8 cellular contexts compared by ENCODE assay signal in the genomic region with DNA sequence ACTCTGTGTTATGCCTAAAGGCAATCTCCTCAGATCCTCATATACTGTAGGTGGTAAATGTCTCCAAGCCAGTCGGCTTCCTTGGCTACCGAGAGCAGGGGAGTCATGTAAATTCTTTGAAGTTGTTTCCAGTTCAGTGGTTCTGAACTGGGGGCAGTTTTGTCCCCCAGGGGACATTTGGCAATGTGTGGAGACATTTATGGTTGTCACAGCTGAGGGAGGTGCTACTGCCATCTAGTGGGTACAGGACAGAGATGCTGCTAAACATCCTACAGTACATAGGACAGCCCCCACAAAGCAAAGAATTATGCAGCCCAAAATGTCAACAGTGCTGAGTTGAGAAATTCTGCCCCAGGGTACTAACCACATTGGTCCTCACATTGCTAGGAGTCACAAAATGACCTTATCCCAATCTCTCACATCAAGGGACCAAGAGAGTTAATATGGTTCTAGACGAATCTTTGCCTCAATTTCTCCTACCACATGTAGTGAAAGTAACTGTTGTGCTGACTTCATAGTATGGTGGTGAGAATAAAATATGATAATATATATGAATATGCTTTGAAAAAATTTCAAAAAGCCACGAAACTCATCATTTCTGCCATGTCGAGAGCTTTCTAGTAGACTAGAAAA.
DNase-seq lines count a peak whose midpoint lies in the region; ATAC-seq and TF ChIP-seq lines count a peak whose summit lies in the region.

No MANE protein-coding gene starts in this region.

- peak overlapping the region; percentile 64 for H3K27ac Mint-ChIP-seq in stimulated activated memory B cell treated with anti-CD40 and anti-IgM and Interleukin-4, amounts not matched to agents 10 μg/mL and 1 μg/mL and 100 μg/mL, for 72 hours

- H3K36me3 ChIP-seq in MM.1S (replicated peaks; ENCODE audit: insufficient read depth, low read length), result no peaks in the 10 kb centered on the region
- H3K36me3 ChIP-seq in left ventricle myocardium inferior, result no peaks in the 10 kb centered on the region

- H3K4me2 ChIP-seq in MM.1S (ENCODE audit: low read depth, low read length), result no peak overlapping the region

- no peaks in the 10 kb centered on the region for H3K9me2 ChIP-seq in MM.1S (replicated peaks; ENCODE audit: insufficient read depth, low read length)

- no peaks in the 10 kb centered on the region for H3K27me3 Mint-ChIP-seq in stimulated activated memory B cell treated with anti-CD40 and anti-IgM and Interleukin-4, amounts not matched to agents 10 μg/mL and 1 μg/mL and 100 μg/mL, for 72 hours

- peaks cover 26% of the 10 kb centered on the region for H3K4me1 Mint-ChIP-seq in stimulated activated memory B cell treated with anti-CD40 and anti-IgM and Interleukin-4, amounts not matched to agents 10 μg/mL and 1 μg/mL and 100 μg/mL, for 72 hours

- no peaks in the 10 kb centered on the region for H3K9me3 ChIP-seq in MM.1S (replicated peaks; ENCODE audit: insufficient read depth, low read length)
- H3K9me3 ChIP-seq in left ventricle myocardium inferior (replicated peaks), result no peaks in the 10 kb centered on the region

- DNase-seq in Ammon's horn (ENCODE audit: low spot score), result peak; percentile 64
- no peak for DNase-seq in GM13976 (ENCODE audit: low spot score)
- DNase-seq in MM.1S, result peak; percentile 34
- DNase-seq in left ventricle myocardium inferior, result no peak
- no peak for DNase-seq in activated CD8-positive, alpha-beta memory T cell treated with anti-CD3 and anti-CD28 coated beads, Interleukin-2, amount 50 U/mL, for 4 hours

- H3K27me3 ChIP-seq in MM.1S (replicated peaks; ENCODE audit: insufficient read depth, low read length) (no peaks in the 10 kb centered on the region), left ventricle myocardium inferior (ENCODE audit: low read depth) (no peaks in the 10 kb centered on the region)

- in situ Hi-C loops in GM13976 (cut with MboI; ENCODE audit: low sequenced_read_pairs, unreplicated experiment), result no loop called here

- no peak overlapping the region for H2AFZ ChIP-seq in MM.1S (ENCODE audit: low read length)

- ATAC-seq in HG02623 (IDR thresholded peaks at IDR 0.05; ENCODE audit: unreplicated experiment), result peak; percentile 91
- ATAC-seq in stimulated activated memory B cell treated with anti-CD40 and anti-IgM and Interleukin-4, amounts not matched to agents 10 μg/mL and 1 μg/mL and 100 μg/mL, for 72 hours, result peak; percentile 90

- TF ChIP-seq CTCF in GM13976 (IDR thresholded peaks at IDR 0.05; ENCODE audit: borderline replicate concordance, control extremely low read depth, extremely low read depth, insufficient read depth, missing control alignments) (peak; percentile 57), MM.1S (IDR thresholded peaks at IDR 0.05; ENCODE audit: low read length) (peak; percentile 76), WI38 (IDR thresholded peaks at IDR 0.05; ENCODE audit: low read depth, low read length) (peak; percentile 33; the same call in 1 of the 2 replicates), left ventricle myocardium inferior (IDR thresholded peaks at IDR 0.05; ENCODE audit: borderline replicate concordance) (peak; percentile 82)

- H3K4me3 Mint-ChIP-seq in stimulated activated memory B cell treated with anti-CD40 and anti-IgM and Interleukin-4, amounts not matched to agents 10 μg/mL and 1 μg/mL and 100 μg/mL, for 72 hours, result no peak overlapping the region

- intact Hi-C loops in left ventricle myocardium inferior (cut with micrococcal nuclease), result no loop called here

- H3F3A ChIP-seq in MM.1S (ENCODE audit: insufficient read depth, low read length), result no peaks in the 10 kb centered on the region

- H3K79me2 ChIP-seq in MM.1S (ENCODE audit: low read length), result no peaks in the 10 kb centered on the region

- H3K27ac ChIP-seq in MM.1S (ENCODE audit: low read length), result no peak overlapping the region
- no peak overlapping the region for H3K27ac ChIP-seq in left ventricle myocardium inferior (replicated peaks)

- H3K4me1 ChIP-seq in MM.1S (ENCODE audit: low read length) (no peaks in the 10 kb centered on the region), left ventricle myocardium inferior (peaks cover 24% of the 10 kb centered on the region)

- no peak overlapping the region for H3K4me3 ChIP-seq in MM.1S (ENCODE audit: low read length)
- no peak overlapping the region for H3K4me3 ChIP-seq in WI38 (ENCODE audit: low read depth, low read length)
- no peak overlapping the region for H3K4me3 ChIP-seq in left ventricle myocardium inferior

- H3K9ac ChIP-seq in MM.1S (ENCODE audit: low read length), result no peak overlapping the region

- H4K20me1 ChIP-seq in MM.1S (ENCODE audit: insufficient read depth, low read length), result no peaks in the 10 kb centered on the region

- no peaks in the 10 kb centered on the region for H3K9me3 Mint-ChIP-seq in stimulated activated memory B cell treated with anti-CD40 and anti-IgM and Interleukin-4, amounts not matched to agents 10 μg/mL and 1 μg/mL and 100 μg/mL, for 72 hours

- no peaks in the 10 kb centered on the region for H3K36me3 Mint-ChIP-seq in stimulated activated memory B cell treated with anti-CD40 and anti-IgM and Interleukin-4, amounts not matched to agents 10 μg/mL and 1 μg/mL and 100 μg/mL, for 72 hours

Comparison
In these comparisons a context has a peak if more than half of its experiments do, and no peak if none do; other contexts are left out.
1. DNase-seq: peak in Ammon's horn (single experiment) and MM.1S (single experiment); none in GM13976 (single experiment), left ventricle myocardium inferior (single experiment) and activated CD8-positive, alpha-beta memory T cell treated with anti-CD3 and anti-CD28 coated beads, Interleukin-2, amount 50 U/mL, for 4 hours (single experiment).
2. Peak in every context shown above with its lines, with median percentiles within 50 percentile points of each other: CTCF ChIP-seq.